ENCODE assay signal across 12 cellular contexts in genomic region chr5:170221319-170221718, GRCh38. TPM values are rescaled to one million over a fixed set of nuclear protein-coding genes. Genes with fewer than 3 reads are reported as not detected.
DNase-seq lines count a peak whose midpoint lies in the region; ATAC-seq and TF ChIP-seq lines count a peak whose summit lies in the region.
"Had no signal": no experiment of that assay in that cellular context is flagged by ENCODE, and none has a peak within 500 bp of the region (broad histone marks: within the 10 kb centered on the region; RNA-seq: fewer than 3 reads in every experiment).

No MANE protein-coding gene starts in this region.

- intact Hi-C loops in activated CD4-positive, alpha-beta T cell treated with anti-CD3 and anti-CD28 coated beads, Interleukin-2, amount 10 ng/mL, durations not matched to agents 24 days and 14 days (cut with micrococcal nuclease): loop anchor here (10.0 kb wide), 1 partner anchor 413 kb away; no protein-coding TSS in a partner anchor

- H3K27me3 Mint-ChIP-seq in HFFc6 (ENCODE audit: insufficient read depth): no peaks in the 10 kb centered on the region; the same call in none of the 2 replicates
- H3K27me3 Mint-ChIP-seq in activated CD4-positive, alpha-beta T cell treated with anti-CD3 and anti-CD28 coated beads, Interleukin-2, amount 10 ng/mL, durations not matched to agents 24 days and 14 days: no peaks in the 10 kb centered on the region

- peaks cover 32% of the 10 kb centered on the region for H3K4me1 Mint-ChIP-seq in HFFc6 (ENCODE audit: low read depth)
- peaks cover 4% of the 10 kb centered on the region for H3K4me1 Mint-ChIP-seq in activated CD4-positive, alpha-beta T cell treated with anti-CD3 and anti-CD28 coated beads, Interleukin-2, amount 10 ng/mL, durations not matched to agents 24 days and 14 days

- H3K27ac Mint-ChIP-seq in HFFc6: no peak overlapping the region
- no peak overlapping the region for H3K27ac Mint-ChIP-seq in activated CD4-positive, alpha-beta T cell treated with anti-CD3 and anti-CD28 coated beads, Interleukin-2, amount 10 ng/mL, durations not matched to agents 24 days and 14 days

- H3K4me3 ChIP-seq in RWPE2 (ENCODE audit: severe bottlenecking) (no peak overlapping the region), skeletal muscle cell (ENCODE audit: low read depth, low read length) (no peak overlapping the region)
- H3K4me3 ChIP-seq: SJSA1 had no signal

- no peak for DNase-seq in HFFc6
- DNase-seq in RWPE2 (ENCODE audit: low spot score): no peak
- DNase-seq in foreskin melanocyte: peak; percentile 96
- DNase-seq in skeletal muscle cell (ENCODE audit: low read depth): peak; percentile 4
- no peak for DNase-seq in activated CD4-positive, alpha-beta T cell treated with anti-CD3 and anti-CD28 coated beads, Interleukin-2, amount 10 ng/mL, durations not matched to agents 24 days and 14 days
- DNase-seq in GDM1 (lab: John Stamatoyannopoulos, UW): no peak
- DNase-seq: MM.1S; stimulated activated naive CD4-positive, alpha-beta T cell had no signal

- H3K4me1 ChIP-seq in RWPE2 (ENCODE audit: insufficient read depth, poor library complexity, severe bottlenecking): peaks cover 15% of the 10 kb centered on the region

- H3K9me3 Mint-ChIP-seq in HFFc6: no peaks in the 10 kb centered on the region
- H3K9me3 Mint-ChIP-seq in activated CD4-positive, alpha-beta T cell treated with anti-CD3 and anti-CD28 coated beads, Interleukin-2, amount 10 ng/mL, durations not matched to agents 24 days and 14 days: no peaks in the 10 kb centered on the region

- H3K4me3 Mint-ChIP-seq in HFFc6: no peak overlapping the region
- no peak overlapping the region for H3K4me3 Mint-ChIP-seq in activated CD4-positive, alpha-beta T cell treated with anti-CD3 and anti-CD28 coated beads, Interleukin-2, amount 10 ng/mL, durations not matched to agents 24 days and 14 days

- ATAC-seq in RWPE2 (ENCODE audit: low read depth) (no peak), HG02970 (IDR thresholded peaks at IDR 0.05; ENCODE audit: low FRiP score, unreplicated experiment) (no peak), HG03139 (IDR thresholded peaks at IDR 0.05; ENCODE audit: unreplicated experiment) (no peak)

- H3K27me3 ChIP-seq in RWPE2 (ENCODE audit: insufficient read depth, poor library complexity, severe bottlenecking): no peaks in the 10 kb centered on the region
- H3K27me3 ChIP-seq: SJSA1 had no signal

- no peaks in the 10 kb centered on the region for H3K9me3 ChIP-seq in RWPE2 (ENCODE audit: severe bottlenecking)
- H3K9me3 ChIP-seq: SJSA1 had no signal

- no peaks in the 10 kb centered on the region for H3K36me3 Mint-ChIP-seq in HFFc6 (ENCODE audit: low read depth)
- H3K36me3 Mint-ChIP-seq in activated CD4-positive, alpha-beta T cell treated with anti-CD3 and anti-CD28 coated beads, Interleukin-2, amount 10 ng/mL, durations not matched to agents 24 days and 14 days (ENCODE audit: low read depth): no peaks in the 10 kb centered on the region

- no peaks in the 10 kb centered on the region for H3K36me3 ChIP-seq in RWPE2 (ENCODE audit: low read depth)
- H3K36me3 ChIP-seq: SJSA1 had no signal

- TF ChIP-seq CTCF in HFFc6 (IDR thresholded peaks at IDR 0.05) (peak; percentile 26; the same call in 1 of the 2 replicates), RWPE2 (IDR thresholded peaks at IDR 0.05; ENCODE audit: poor library complexity, severe bottlenecking) (peak; percentile 3)

- H3K27ac ChIP-seq in RWPE2 (ENCODE audit: poor library complexity, severe bottlenecking): no peak overlapping the region
- H3K27ac ChIP-seq: SJSA1 had no signal

RNA-seq across cellular contexts. Expression of gene C5orf58, which starts 11.5 kb away (rescaled TPM):
- total RNA-seq in HFFc6 (2021; fragmentation: NEBNext Ultra II Directional; extraction: Animal tissue kit (Norgen Biotek cat#: 25700)): not detected
- not detected in 2 replicates for total RNA-seq in activated CD4-positive, alpha-beta T cell treated with anti-CD3 and anti-CD28 coated beads, Interleukin-2, amount 10 ng/mL, durations not matched to agents 24 days and 14 days
- total RNA-seq: dermis microvascular lymphatic vessel endothelial cell, SJSA1 had no signal

Comparison
In these comparisons a context has a peak if more than half of its experiments do, and no peak if none do; other contexts are left out.
1. DNase-seq: peak in foreskin melanocyte (single experiment) and skeletal muscle cell (single experiment); none in HFFc6 (single experiment), RWPE2 (single experiment), activated CD4-positive, alpha-beta T cell treated with anti-CD3 and anti-CD28 coated beads, Interleukin-2, amount 10 ng/mL, durations not matched to agents 24 days and 14 days (single experiment) and GDM1 (single experiment).